In the genomic region with DNA sequence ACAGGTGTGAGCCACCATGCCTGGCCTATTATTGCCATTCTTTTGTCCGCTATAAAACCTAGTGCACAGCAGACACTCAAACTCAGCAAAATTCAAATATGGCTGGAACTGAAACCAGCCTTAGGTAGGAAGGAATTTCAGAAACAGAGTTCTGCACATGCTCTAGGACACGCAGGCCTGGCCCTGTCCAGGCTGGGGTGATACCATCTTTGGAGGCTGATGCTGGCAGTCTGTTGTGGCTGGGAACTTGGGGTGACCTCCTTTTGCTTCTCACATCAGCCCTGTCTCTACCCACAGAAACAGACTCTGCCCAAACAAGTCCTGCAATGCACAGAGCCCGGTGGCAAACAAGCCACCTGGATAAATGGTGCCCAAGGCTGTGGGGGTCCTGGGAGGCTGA, we compare ENCODE assay signal across 17 cellular contexts.
"Had no signal": no experiment of that assay in that cellular context is flagged by ENCODE, and none has a peak within 500 bp of the region (broad histone marks: within the 10 kb centered on the region; RNA-seq: fewer than 3 reads in every experiment).

No MANE protein-coding gene starts in this region.

- H3K9me3 ChIP-seq: adrenal gland, body of pancreas, left ventricle myocardium inferior, pancreas, thoracic aorta, uterus had no signal

- ATAC-seq: body of pancreas; esophagus mucosa; pancreas; stimulated activated naive CD8-positive, alpha-beta T cell treated with anti-CD3 and anti-CD28 coated beads, Interleukin-15, amount 100 ng/mL, for 72 hours had no signal

- H3K4me3 Mint-ChIP-seq: endodermal cell; neural crest cell; stimulated activated naive CD8-positive, alpha-beta T cell treated with anti-CD3 and anti-CD28 coated beads, Interleukin-15, amount 100 ng/mL, for 72 hours had no signal

- H3K36me3 ChIP-seq: adrenal gland, left ventricle myocardium inferior, pancreas, thoracic aorta, uterus had no signal

- H3K4me3 ChIP-seq: adrenal gland, body of pancreas, left ventricle myocardium inferior, pancreas, thoracic aorta, uterus had no signal

- DNase-seq: activated CD4-positive, alpha-beta T cell treated with anti-CD3 and anti-CD28 coated beads for 48 hours; activated naive CD4-positive, alpha-beta T cell treated with anti-CD3 and anti-CD28 coated beads, Interleukin-2, amount 50 U/mL, for 16 hours; adrenal gland; body of pancreas; dermis blood vessel endothelial cell; left ventricle myocardium inferior; stimulated activated CD4-positive, alpha-beta T cell treated with anti-CD3 and anti-CD28 coated beads, Interleukin-15, amount 100 ng/mL, for 24 hours; stimulated activated CD4-positive, alpha-beta T cell treated with anti-CD3 and anti-CD28 coated beads, Interleukin-4, amount 100 ng/mL, for 24 hours; stimulated activated naive CD8-positive, alpha-beta T cell treated with anti-CD3 and anti-CD28 coated beads, Interleukin-15, amount 100 ng/mL, for 72 hours; T-helper 1 cell; uterus had no signal

- H3K9me3 Mint-ChIP-seq: endodermal cell; neural crest cell; stimulated activated naive CD8-positive, alpha-beta T cell treated with anti-CD3 and anti-CD28 coated beads, Interleukin-15, amount 100 ng/mL, for 72 hours had no signal

- H3K27me3 ChIP-seq: adrenal gland, body of pancreas, pancreas, uterus had no signal

- FAIRE-seq: islet of Langerhans, pancreas had no signal

- H3K27ac Mint-ChIP-seq: stimulated activated naive CD8-positive, alpha-beta T cell treated with anti-CD3 and anti-CD28 coated beads, Interleukin-15, amount 100 ng/mL, for 72 hours had no signal
